Comparison of ENCODE assay signal across 8 cellular contexts in the genomic region with DNA sequence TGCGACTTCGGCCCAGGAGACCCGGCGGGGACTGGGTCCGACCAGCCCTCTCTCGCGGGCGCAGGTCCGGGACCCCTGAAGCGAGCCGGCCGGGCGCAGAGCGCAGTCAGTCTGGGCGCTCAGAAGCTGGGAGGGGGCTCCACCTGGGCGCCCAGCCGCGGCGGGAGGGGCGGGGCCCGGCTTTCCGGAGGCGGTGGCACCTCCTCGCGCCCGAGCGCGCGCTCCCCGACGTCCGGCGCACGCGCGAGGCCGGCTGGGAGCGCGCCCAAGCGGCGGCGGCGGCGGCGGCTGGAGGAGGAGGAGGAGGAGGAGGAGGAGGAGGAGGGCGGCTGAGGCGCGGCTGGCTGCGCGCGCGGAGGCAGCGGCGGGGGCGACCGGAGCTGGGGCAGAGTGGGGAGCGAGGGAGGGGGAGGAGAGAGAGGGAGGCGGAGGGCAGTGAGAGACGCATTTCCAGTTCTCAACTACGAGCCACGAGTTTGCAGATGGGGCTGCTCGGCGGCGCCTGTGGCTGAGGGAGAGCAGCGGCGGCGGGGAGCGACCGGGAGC. TPM values are rescaled to one million over a fixed set of nuclear protein-coding genes. Genes with fewer than 3 reads are reported as not detected.
DNase-seq lines count a peak whose midpoint lies in the region; ATAC-seq and TF ChIP-seq lines count a peak whose summit lies in the region.

A gene with protein sequence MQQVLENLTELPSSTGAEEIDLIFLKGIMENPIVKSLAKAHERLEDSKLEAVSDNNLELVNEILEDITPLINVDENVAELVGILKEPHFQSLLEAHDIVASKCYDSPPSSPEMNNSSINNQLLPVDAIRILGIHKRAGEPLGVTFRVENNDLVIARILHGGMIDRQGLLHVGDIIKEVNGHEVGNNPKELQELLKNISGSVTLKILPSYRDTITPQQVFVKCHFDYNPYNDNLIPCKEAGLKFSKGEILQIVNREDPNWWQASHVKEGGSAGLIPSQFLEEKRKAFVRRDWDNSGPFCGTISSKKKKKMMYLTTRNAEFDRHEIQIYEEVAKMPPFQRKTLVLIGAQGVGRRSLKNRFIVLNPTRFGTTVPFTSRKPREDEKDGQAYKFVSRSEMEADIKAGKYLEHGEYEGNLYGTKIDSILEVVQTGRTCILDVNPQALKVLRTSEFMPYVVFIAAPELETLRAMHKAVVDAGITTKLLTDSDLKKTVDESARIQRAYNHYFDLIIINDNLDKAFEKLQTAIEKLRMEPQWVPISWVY (plus strand): TSS at position 445 of the 546 bp plus-strand sequence. CDS start 50,216 bp downstream, outside the sequence.

- no peaks in the 10 kb centered on the region for H3K27me3 ChIP-seq in kidney epithelial cell (ENCODE audit: control insufficient read depth, insufficient read depth, low read length)

- peak; percentile 27 for DNase-seq in NOMO-1 treated with DMSO at 0.1 percent for 48 hours (lab: John Stamatoyannopoulos, UW; ENCODE audit: unreplicated experiment)
- DNase-seq in NOMO-1 treated with dmso at 0.1 percent for 144 hours (lab: John Stamatoyannopoulos, UW; ENCODE audit: unreplicated experiment) = no peak
- peak; percentile 81 for DNase-seq in NCI-H2107 (lab: John Stamatoyannopoulos, UW)
- DNase-seq in activated CD4-positive, CD25-positive, alpha-beta regulatory T cell treated with anti-CD3 and anti-CD28 coated beads, Interleukin-2, amount 50 U/mL, for 16 hours (ENCODE audit: low read depth, low spot score) = peak; percentile 54
- DNase-seq in cerebellum (ENCODE audit: low spot score) = peak; percentile 63
- no peak for DNase-seq in kidney epithelial cell (ENCODE audit: low read depth)
- DNase-seq in stimulated activated CD4-positive, alpha-beta T cell treated with anti-CD3 and anti-CD28 coated beads, Interleukin-15, amount 100 ng/mL, for 48 hours (ENCODE audit: low read depth in 2 of 2) = peak; percentile 50 to 66

- TF ChIP-seq CTCF in kidney epithelial cell (IDR thresholded peaks at IDR 0.05; ENCODE audit: insufficient read depth, low read length, poor library complexity, severe bottlenecking) = no peak

- peak within 1 kb of the TSS; percentile 87 for H3K4me3 ChIP-seq in kidney epithelial cell (ENCODE audit: low read depth, low read length)

- ATAC-seq in HG02970 (IDR thresholded peaks at IDR 0.05; ENCODE audit: low FRiP score, unreplicated experiment) = peak; percentile 57

- H3K36me3 ChIP-seq in kidney epithelial cell (ENCODE audit: control insufficient read depth, insufficient read depth, low read length) = no peaks in the 10 kb centered on the region

RNA-seq across cellular contexts. Expression of the gene that starts here (rescaled TPM):
- 81.8 TPM for total RNA-seq in cerebellum
- total RNA-seq in kidney epithelial cell = 8.0 and 8.9 TPM in 2 replicates

Comparison
In these comparisons a context has a peak if more than half of its experiments do, and no peak if none do; other contexts are left out.
1. DNase-seq: peak in NOMO-1 treated with DMSO at 0.1 percent for 48 hours (single experiment), NCI-H2107 (single experiment), activated CD4-positive, CD25-positive, alpha-beta regulatory T cell treated with anti-CD3 and anti-CD28 coated beads, Interleukin-2, amount 50 U/mL, for 16 hours (single experiment), cerebellum (single experiment) and stimulated activated CD4-positive, alpha-beta T cell treated with anti-CD3 and anti-CD28 coated beads, Interleukin-15, amount 100 ng/mL, for 48 hours (2 of 2); none in NOMO-1 treated with dmso at 0.1 percent for 144 hours (single experiment) and kidney epithelial cell (single experiment).